ENCODE assay signal across 1 cellular context in the genomic region with DNA sequence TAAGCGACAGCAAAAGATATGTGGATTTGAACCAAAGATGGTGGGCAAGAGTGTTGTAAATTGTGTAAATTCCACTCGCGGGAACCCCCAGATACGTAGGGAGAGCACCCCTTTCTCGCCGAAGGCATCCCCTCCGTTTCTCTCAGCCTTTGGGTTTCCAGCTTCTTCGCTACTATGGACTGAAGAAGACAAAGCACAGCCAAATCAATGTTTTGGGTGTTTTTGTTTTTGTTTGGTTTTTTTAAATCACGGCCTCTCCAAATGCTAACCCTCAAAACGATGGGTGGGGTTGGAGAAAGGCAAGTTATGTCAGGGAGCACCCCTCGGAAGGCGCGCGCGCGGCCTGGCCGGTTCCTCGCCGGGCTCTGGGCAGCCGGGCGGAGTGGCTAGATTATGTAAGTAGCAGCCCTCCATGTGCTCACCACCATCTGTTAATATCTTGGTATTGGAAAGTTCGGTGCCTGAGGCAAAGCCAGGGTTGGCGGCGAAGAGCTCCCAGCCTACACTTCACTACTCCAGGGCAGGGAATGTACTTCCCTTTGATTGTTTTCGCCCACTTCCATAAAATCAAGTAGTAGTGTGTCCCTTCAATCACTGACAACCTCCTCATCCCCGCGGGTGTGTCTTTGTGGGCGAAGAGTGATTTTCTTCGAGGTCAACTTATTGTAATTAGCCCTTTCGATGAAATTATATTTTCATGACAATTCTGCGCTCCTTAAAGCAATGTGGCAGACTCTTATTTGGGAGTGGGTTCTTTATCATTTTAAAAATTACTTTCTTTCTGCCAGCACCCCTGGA.
TF ChIP-seq lines count a peak whose summit lies in the region.

No MANE protein-coding gene starts in this region.

TF ChIP-seq in H1, 55 proteins besides CTCF, POLR2A, EP300 and RAD21:
- TF ChIP-seq TCF12 (IDR thresholded peaks at IDR 0.05; ENCODE audit: low read depth, low read length) (no peak), GTF2F1 (IDR thresholded peaks at IDR 0.05; ENCODE audit: borderline replicate concordance, low read depth, low read length) (no peak), SP4 (IDR thresholded peaks at IDR 0.05; ENCODE audit: low read length) (no peak), SIRT6 (IDR thresholded peaks at IDR 0.05; ENCODE audit: low read length) (no peak), PHF8 (conservative IDR thresholded peaks at IDR 0.05; ENCODE audit: low read depth, low read length) (0 out of 2 replicates have a peak, but pooled peaks have one; percentile 7), JUN (IDR thresholded peaks at IDR 0.05; ENCODE audit: low read depth, low read length) (no peak), CREB1 (IDR thresholded peaks at IDR 0.05) (no peak), SUZ12 (IDR thresholded peaks at IDR 0.05; ENCODE audit: low read length) (peak; percentile 62), TAF1 (IDR thresholded peaks at IDR 0.05; ENCODE audit: low read depth, low read length) (0 out of 2 replicates have a peak, but pooled peaks have one; percentile 4), EZH2 (IDR thresholded peaks at IDR 0.05; ENCODE audit: low read depth, low read length, severe bottlenecking) (peak; percentile 46), MAFK (IDR thresholded peaks at IDR 0.05; ENCODE audit: low read depth, low read length) (no peak), HDAC6 (IDR thresholded peaks at IDR 0.05; ENCODE audit: low read depth, low read length) (no peak), TAF7 (optimal IDR thresholded peaks at IDR 0.05; ENCODE audit: borderline replicate concordance, low read depth, low read length) (no peak), ATF3 (IDR thresholded peaks at IDR 0.05; ENCODE audit: insufficient read depth, low read depth, low read length) (no peak), BRCA1 (IDR thresholded peaks at IDR 0.05; ENCODE audit: low read depth, low read length) (no peak), SRF (IDR thresholded peaks at IDR 0.05; ENCODE audit: low read depth, low read length) (no peak), SIN3A (conservative IDR thresholded peaks at IDR 0.05 in 1 of 2, IDR thresholded peaks at IDR 0.05 in 1 of 2; ENCODE audit: low read depth in 1 of 2, low read length in 2 of 2) (no peak), BACH1 (IDR thresholded peaks at IDR 0.05; ENCODE audit: low read length) (no peak), KDM1A (IDR thresholded peaks at IDR 0.05; ENCODE audit: borderline replicate concordance, low read length) (no peak), KDM4A (IDR thresholded peaks at IDR 0.05; ENCODE audit: low read depth, low read length, severe bottlenecking) (no peak), TBP (IDR thresholded peaks at IDR 0.05; ENCODE audit: low read depth, low read length) (no peak), FOSL1 (IDR thresholded peaks at IDR 0.05; ENCODE audit: insufficient read depth, low read depth, low read length) (no peak), CBX5 (IDR thresholded peaks at IDR 0.05; ENCODE audit: low read depth, low read length) (no peak), CEBPB (IDR thresholded peaks at IDR 0.05; ENCODE audit: low read depth, low read length) (no peak)
- TF ChIP-seq, protein P1, sequence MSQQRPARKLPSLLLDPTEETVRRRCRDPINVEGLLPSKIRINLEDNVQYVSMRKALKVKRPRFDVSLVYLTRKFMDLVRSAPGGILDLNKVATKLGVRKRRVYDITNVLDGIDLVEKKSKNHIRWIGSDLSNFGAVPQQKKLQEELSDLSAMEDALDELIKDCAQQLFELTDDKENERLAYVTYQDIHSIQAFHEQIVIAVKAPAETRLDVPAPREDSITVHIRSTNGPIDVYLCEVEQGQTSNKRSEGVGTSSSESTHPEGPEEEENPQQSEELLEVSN (IDR thresholded peaks at IDR 0.05), result no peak
- TF ChIP-seq, protein P2, sequence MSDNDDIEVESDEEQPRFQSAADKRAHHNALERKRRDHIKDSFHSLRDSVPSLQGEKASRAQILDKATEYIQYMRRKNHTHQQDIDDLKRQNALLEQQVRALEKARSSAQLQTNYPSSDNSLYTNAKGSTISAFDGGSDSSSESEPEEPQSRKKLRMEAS (IDR thresholded peaks at IDR 0.05), result peak; percentile 70
- TF ChIP-seq, protein P3, sequence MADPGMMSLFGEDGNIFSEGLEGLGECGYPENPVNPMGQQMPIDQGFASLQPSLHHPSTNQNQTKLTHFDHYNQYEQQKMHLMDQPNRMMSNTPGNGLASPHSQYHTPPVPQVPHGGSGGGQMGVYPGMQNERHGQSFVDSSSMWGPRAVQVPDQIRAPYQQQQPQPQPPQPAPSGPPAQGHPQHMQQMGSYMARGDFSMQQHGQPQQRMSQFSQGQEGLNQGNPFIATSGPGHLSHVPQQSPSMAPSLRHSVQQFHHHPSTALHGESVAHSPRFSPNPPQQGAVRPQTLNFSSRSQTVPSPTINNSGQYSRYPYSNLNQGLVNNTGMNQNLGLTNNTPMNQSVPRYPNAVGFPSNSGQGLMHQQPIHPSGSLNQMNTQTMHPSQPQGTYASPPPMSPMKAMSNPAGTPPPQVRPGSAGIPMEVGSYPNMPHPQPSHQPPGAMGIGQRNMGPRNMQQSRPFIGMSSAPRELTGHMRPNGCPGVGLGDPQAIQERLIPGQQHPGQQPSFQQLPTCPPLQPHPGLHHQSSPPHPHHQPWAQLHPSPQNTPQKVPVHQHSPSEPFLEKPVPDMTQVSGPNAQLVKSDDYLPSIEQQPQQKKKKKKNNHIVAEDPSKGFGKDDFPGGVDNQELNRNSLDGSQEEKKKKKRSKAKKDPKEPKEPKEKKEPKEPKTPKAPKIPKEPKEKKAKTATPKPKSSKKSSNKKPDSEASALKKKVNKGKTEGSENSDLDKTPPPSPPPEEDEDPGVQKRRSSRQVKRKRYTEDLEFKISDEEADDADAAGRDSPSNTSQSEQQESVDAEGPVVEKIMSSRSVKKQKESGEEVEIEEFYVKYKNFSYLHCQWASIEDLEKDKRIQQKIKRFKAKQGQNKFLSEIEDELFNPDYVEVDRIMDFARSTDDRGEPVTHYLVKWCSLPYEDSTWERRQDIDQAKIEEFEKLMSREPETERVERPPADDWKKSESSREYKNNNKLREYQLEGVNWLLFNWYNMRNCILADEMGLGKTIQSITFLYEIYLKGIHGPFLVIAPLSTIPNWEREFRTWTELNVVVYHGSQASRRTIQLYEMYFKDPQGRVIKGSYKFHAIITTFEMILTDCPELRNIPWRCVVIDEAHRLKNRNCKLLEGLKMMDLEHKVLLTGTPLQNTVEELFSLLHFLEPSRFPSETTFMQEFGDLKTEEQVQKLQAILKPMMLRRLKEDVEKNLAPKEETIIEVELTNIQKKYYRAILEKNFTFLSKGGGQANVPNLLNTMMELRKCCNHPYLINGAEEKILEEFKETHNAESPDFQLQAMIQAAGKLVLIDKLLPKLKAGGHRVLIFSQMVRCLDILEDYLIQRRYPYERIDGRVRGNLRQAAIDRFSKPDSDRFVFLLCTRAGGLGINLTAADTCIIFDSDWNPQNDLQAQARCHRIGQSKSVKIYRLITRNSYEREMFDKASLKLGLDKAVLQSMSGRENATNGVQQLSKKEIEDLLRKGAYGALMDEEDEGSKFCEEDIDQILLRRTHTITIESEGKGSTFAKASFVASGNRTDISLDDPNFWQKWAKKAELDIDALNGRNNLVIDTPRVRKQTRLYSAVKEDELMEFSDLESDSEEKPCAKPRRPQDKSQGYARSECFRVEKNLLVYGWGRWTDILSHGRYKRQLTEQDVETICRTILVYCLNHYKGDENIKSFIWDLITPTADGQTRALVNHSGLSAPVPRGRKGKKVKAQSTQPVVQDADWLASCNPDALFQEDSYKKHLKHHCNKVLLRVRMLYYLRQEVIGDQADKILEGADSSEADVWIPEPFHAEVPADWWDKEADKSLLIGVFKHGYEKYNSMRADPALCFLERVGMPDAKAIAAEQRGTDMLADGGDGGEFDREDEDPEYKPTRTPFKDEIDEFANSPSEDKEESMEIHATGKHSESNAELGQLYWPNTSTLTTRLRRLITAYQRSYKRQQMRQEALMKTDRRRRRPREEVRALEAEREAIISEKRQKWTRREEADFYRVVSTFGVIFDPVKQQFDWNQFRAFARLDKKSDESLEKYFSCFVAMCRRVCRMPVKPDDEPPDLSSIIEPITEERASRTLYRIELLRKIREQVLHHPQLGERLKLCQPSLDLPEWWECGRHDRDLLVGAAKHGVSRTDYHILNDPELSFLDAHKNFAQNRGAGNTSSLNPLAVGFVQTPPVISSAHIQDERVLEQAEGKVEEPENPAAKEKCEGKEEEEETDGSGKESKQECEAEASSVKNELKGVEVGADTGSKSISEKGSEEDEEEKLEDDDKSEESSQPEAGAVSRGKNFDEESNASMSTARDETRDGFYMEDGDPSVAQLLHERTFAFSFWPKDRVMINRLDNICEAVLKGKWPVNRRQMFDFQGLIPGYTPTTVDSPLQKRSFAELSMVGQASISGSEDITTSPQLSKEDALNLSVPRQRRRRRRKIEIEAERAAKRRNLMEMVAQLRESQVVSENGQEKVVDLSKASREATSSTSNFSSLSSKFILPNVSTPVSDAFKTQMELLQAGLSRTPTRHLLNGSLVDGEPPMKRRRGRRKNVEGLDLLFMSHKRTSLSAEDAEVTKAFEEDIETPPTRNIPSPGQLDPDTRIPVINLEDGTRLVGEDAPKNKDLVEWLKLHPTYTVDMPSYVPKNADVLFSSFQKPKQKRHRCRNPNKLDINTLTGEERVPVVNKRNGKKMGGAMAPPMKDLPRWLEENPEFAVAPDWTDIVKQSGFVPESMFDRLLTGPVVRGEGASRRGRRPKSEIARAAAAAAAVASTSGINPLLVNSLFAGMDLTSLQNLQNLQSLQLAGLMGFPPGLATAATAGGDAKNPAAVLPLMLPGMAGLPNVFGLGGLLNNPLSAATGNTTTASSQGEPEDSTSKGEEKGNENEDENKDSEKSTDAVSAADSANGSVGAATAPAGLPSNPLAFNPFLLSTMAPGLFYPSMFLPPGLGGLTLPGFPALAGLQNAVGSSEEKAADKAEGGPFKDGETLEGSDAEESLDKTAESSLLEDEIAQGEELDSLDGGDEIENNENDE (IDR thresholded peaks at IDR 0.05; ENCODE audit: insufficient replicate concordance, low read length), result no peak
- TF ChIP-seq, protein P4, sequence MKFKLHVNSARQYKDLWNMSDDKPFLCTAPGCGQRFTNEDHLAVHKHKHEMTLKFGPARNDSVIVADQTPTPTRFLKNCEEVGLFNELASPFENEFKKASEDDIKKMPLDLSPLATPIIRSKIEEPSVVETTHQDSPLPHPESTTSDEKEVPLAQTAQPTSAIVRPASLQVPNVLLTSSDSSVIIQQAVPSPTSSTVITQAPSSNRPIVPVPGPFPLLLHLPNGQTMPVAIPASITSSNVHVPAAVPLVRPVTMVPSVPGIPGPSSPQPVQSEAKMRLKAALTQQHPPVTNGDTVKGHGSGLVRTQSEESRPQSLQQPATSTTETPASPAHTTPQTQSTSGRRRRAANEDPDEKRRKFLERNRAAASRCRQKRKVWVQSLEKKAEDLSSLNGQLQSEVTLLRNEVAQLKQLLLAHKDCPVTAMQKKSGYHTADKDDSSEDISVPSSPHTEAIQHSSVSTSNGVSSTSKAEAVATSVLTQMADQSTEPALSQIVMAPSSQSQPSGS (IDR thresholded peaks at IDR 0.05; ENCODE audit: low read length), result no peak
